1 cellular context compared by ENCODE assay signal in genomic region chr1:87148670-87149069, GRCh38.
A peak's percentile ranks its signal among the peaks of the same experiment; 100 is the strongest.
TF ChIP-seq lines count a peak whose summit lies in the region.

No MANE protein-coding gene starts in this region.

TF ChIP-seq in K562, 482 proteins besides CTCF, POLR2A, EP300 and RAD21:
- TF ChIP-seq PBX2 (CRISPR knock-in tag; IDR thresholded peaks at IDR 0.05; ENCODE audit: low read depth) (no peak), PBX2 (tag; conservative IDR thresholded peaks at IDR 0.05; ENCODE audit: low read depth) (no peak), ZNF212 (CRISPR knock-in tag; IDR thresholded peaks at IDR 0.05) (no peak), CBFA2T2 (conservative IDR thresholded peaks at IDR 0.05) (no peak), SPI1 (IDR thresholded peaks at IDR 0.05; ENCODE audit: borderline replicate concordance, low read depth, low read length) (peak; percentile 45; the same call in 1 of the 2 replicates)
